Comparison of ENCODE assay signal across 27 cellular contexts in the genomic region with DNA sequence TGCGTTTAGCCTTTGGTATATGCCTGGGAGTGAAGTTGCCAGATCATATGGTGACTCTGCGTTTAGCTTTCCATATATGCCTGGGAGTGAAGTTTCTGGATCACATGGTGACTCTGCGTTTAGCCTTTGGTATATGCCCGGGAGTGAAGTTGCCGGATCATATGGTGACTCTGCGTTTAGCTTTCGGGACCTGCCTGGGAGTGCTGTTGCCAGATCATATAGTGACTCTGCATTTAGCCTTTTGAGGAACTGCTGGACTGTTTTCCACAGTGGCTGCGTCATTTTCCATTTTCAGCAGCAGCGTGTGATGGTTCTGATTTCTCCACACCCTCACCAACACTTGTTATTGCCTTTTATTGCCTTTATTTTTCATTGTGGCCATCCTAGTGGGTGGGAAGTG.
DNase-seq lines count a peak whose midpoint lies in the region; ATAC-seq, FAIRE-seq and TF ChIP-seq lines count a peak whose summit lies in the region.
"Had no signal": no experiment of that assay in that cellular context is flagged by ENCODE, and none has a peak within 500 bp of the region (broad histone marks: within the 10 kb centered on the region; RNA-seq: fewer than 3 reads in every experiment).

No MANE protein-coding gene starts in this region.

- H2AFZ ChIP-seq in K562 (ENCODE audit: low read depth, low read length): no peak overlapping the region

- no peaks in the 10 kb centered on the region for H3K27me3 Mint-ChIP-seq in naive thymus-derived CD4-positive, alpha-beta T cell
- H3K27me3 Mint-ChIP-seq in glutamatergic neuron (ENCODE audit: unreplicated experiment): peaks cover 4% of the 10 kb centered on the region
- H3K27me3 Mint-ChIP-seq in stimulated activated naive B cell treated with anti-CD40 and anti-IgM and Interleukin-4, amounts not matched to agents 10 μg/mL and 1 μg/mL and 100 μg/mL, for 72 hours: no peaks in the 10 kb centered on the region
- H3K27me3 Mint-ChIP-seq: CD4-positive, CD25-positive, alpha-beta regulatory T cell; IgD-negative memory B cell had no signal

- no peaks in the 10 kb centered on the region for H3K9me3 Mint-ChIP-seq in naive thymus-derived CD4-positive, alpha-beta T cell
- peaks cover 5% of the 10 kb centered on the region for H3K9me3 Mint-ChIP-seq in glutamatergic neuron (ENCODE audit: unreplicated experiment)
- peaks cover 0 to 4% of the 10 kb centered on the region in 2 donors for H3K9me3 Mint-ChIP-seq in stimulated activated naive B cell treated with anti-CD40 and anti-IgM and Interleukin-4, amounts not matched to agents 10 μg/mL and 1 μg/mL and 100 μg/mL, for 72 hours
- H3K9me3 Mint-ChIP-seq: CD4-positive, CD25-positive, alpha-beta regulatory T cell; nephron had no signal

- ATAC-seq in K562 (no peak), HG03521 (IDR thresholded peaks at IDR 0.05; ENCODE audit: unreplicated experiment) (no peak)
- peak; percentile 82 for ATAC-seq in naive thymus-derived CD4-positive, alpha-beta T cell
- ATAC-seq in stimulated activated naive B cell treated with anti-CD40 and anti-IgM and Interleukin-4, amounts not matched to agents 10 μg/mL and 1 μg/mL and 100 μg/mL, for 72 hours (replicated peaks): no peak
- ATAC-seq: psoas muscle had no signal

- no peak for TF ChIP-seq EP300 in K562 (IDR thresholded peaks at IDR 0.05; ENCODE audit: low read length)

- no peak for TF ChIP-seq RAD21 in K562 (CRISPR knock-in tag; conservative IDR thresholded peaks at IDR 0.05 in 1 of 2, IDR thresholded peaks at IDR 0.05 in 1 of 2)

- 1% methylated on average over 7 of the region's 9 CpGs for WGBS in K562 (ENCODE audit: insufficient coverage, low coverage, missing lambda C conversion rate)

- no peak overlapping the region for H3K4me2 ChIP-seq in K562 (ENCODE audit: insufficient read depth, low read length)

- in situ Hi-C loops in K562 (cut with MboI): no loop called here

- no peak overlapping the region for H3K27ac Mint-ChIP-seq in naive thymus-derived CD4-positive, alpha-beta T cell
- no peak overlapping the region for H3K27ac Mint-ChIP-seq in glutamatergic neuron (ENCODE audit: unreplicated experiment)
- no peak overlapping the region for H3K27ac Mint-ChIP-seq in stimulated activated naive B cell treated with anti-CD40 and anti-IgM and Interleukin-4, amounts not matched to agents 10 μg/mL and 1 μg/mL and 100 μg/mL, for 72 hours
- H3K27ac Mint-ChIP-seq: CD4-positive, CD25-positive, alpha-beta regulatory T cell; nephron had no signal

- no peaks in the 10 kb centered on the region for H3K9me1 ChIP-seq in K562 (ENCODE audit: control insufficient read depth, insufficient read depth, low read length)

- H3K4me3 ChIP-seq in right atrium auricular region (no peak overlapping the region), left ventricle myocardium inferior (no peak overlapping the region), K562 (no peak overlapping the region)
- no peak overlapping the region for H3K4me3 ChIP-seq in naive thymus-derived CD4-positive, alpha-beta T cell (ENCODE audit: low read length)
- H3K4me3 ChIP-seq: MG63, psoas muscle, uterus had no signal

- no peaks in the 10 kb centered on the region for H3K4me1 ChIP-seq in right atrium auricular region
- H3K4me1 ChIP-seq in left ventricle myocardium inferior: no peaks in the 10 kb centered on the region
- H3K4me1 ChIP-seq in K562 (replicated peaks in 1 of 2; ENCODE audit: control insufficient read depth in 2 of 2, insufficient read depth in 2 of 2, low read length in 2 of 2): peaks cover 0 to 1% of the 10 kb centered on the region in 2 experiments; a peak in 1 of 5 replicates
- H3K4me1 ChIP-seq in naive thymus-derived CD4-positive, alpha-beta T cell (ENCODE audit: control insufficient read depth in 2 of 2, insufficient read depth in 2 of 2, low read length in 2 of 2): no peaks in the 10 kb centered on the region
- H3K4me1 ChIP-seq: psoas muscle, uterus had no signal

- intact Hi-C loops in left ventricle myocardium inferior (cut with micrococcal nuclease) (no loop called here), K562 (cut with micrococcal nuclease) (no loop called here)
- intact Hi-C loops in naive thymus-derived CD4-positive, alpha-beta T cell (cut with micrococcal nuclease): no loop called here

- BruUV-seq in K562 (replicated peaks; lab: Mats Ljungman, UMichigan): no TSS peak

- POLR2A ChIA-PET in K562 (lab: Yijun Ruan, JAX): no interaction called here
- POLR2A ChIA-PET in naive thymus-derived CD4-positive, alpha-beta T cell (lab: Charles Lee): no interaction called here

- no peaks in the 10 kb centered on the region for H3K9me3 ChIP-seq in right atrium auricular region
- no peaks in the 10 kb centered on the region for H3K9me3 ChIP-seq in left ventricle myocardium inferior (replicated peaks)
- no peaks in the 10 kb centered on the region for H3K9me3 ChIP-seq in K562 (replicated peaks; ENCODE audit: control insufficient read depth, insufficient read depth, low read depth, low read length)
- H3K9me3 ChIP-seq in naive thymus-derived CD4-positive, alpha-beta T cell (ENCODE audit: control insufficient read depth in 2 of 3, low read length in 3 of 3): no peaks in the 10 kb centered on the region
- H3K9me3 ChIP-seq: MG63, psoas muscle, uterus had no signal

- CTCF ChIA-PET in K562 (lab: Yijun Ruan, JAX; ENCODE audit: low intra/inter-chr PET ratio): no interaction called here
- CTCF ChIA-PET in naive thymus-derived CD4-positive, alpha-beta T cell (lab: Charles Lee): no interaction called here

- H3K36me3 ChIP-seq in right atrium auricular region (peaks cover 18% of the 10 kb centered on the region), left ventricle myocardium inferior (peaks cover 14% of the 10 kb centered on the region), K562 (ENCODE audit: control insufficient read depth, insufficient read depth, low read length) (no peaks in the 10 kb centered on the region)
- H3K36me3 ChIP-seq in naive thymus-derived CD4-positive, alpha-beta T cell (ENCODE audit: control insufficient read depth in 2 of 3, insufficient read depth in 3 of 3, low read length in 3 of 3): peaks cover 0 to 36% (median 0%) of the 10 kb centered on the region in 3 experiments
- H3K36me3 ChIP-seq: uterus had no signal

- H3K27ac ChIP-seq in right atrium auricular region (no peak overlapping the region), left ventricle myocardium inferior (replicated peaks) (no peak overlapping the region), K562 (ENCODE audit: extremely low read depth, low read depth, low read length) (no peak overlapping the region)
- H3K27ac ChIP-seq in naive thymus-derived CD4-positive, alpha-beta T cell (ENCODE audit: low read depth, low read length): no peak overlapping the region
- H3K27ac ChIP-seq: psoas muscle, uterus, VCaP had no signal

- DNase-seq in right atrium auricular region (ENCODE audit: low spot score) (peak; percentile 55), left ventricle myocardium inferior (no peak), K562 (ENCODE audit: extremely low read depth in 1 of 4, low spot score in 3 of 4) (no peak), glutamatergic neuron (no peak), glomerular visceral epithelial cell (ENCODE audit: extremely low spot score) (no peak)
- DNase-seq in naive thymus-derived CD4-positive, alpha-beta T cell: no peak
- DNase-seq in stimulated activated naive B cell treated with anti-CD40 and anti-IgM and Interleukin-4, amounts not matched to agents 10 μg/mL and 1 μg/mL and 100 μg/mL, for 72 hours: no peak
- DNase-seq: ACHN; activated CD4-positive, alpha-beta T cell treated with anti-CD3 and anti-CD28 coated beads, Interleukin-2, amount 50 U/mL, for 4 hours; activated naive CD4-positive, alpha-beta T cell treated with Interleukin-2 at 50 U/mL for 16 hours; caudate nucleus; CD4-positive, CD25-positive, alpha-beta regulatory T cell; foreskin fibroblast; mesendoderm; MG63; NCI-H1694; NCI-H2171 treated with DMSO at 0.1 percent for 48 hours; NCI-H774; psoas muscle; SIG-M5; stimulated activated CD4-positive, alpha-beta T cell treated with anti-CD3 and anti-CD28 coated beads, Interleukin-4, amount 100 ng/mL, for 24 hours; T-helper 1 cell; uterus had no signal

- TF ChIP-seq CTCF in right atrium auricular region (IDR thresholded peaks at IDR 0.05): no peak
- TF ChIP-seq CTCF in left ventricle myocardium inferior (IDR thresholded peaks at IDR 0.05; ENCODE audit: borderline replicate concordance): no peak
- no peak for TF ChIP-seq CTCF in K562 (IDR thresholded peaks at IDR 0.05 in 2 of 3, conservative IDR thresholded peaks at IDR 0.05 in 1 of 3; ENCODE audit: insufficient read depth in 2 of 3, low read depth in 1 of 3, low read length in 3 of 3)
- no peak for TF ChIP-seq CTCF in glutamatergic neuron (IDR thresholded peaks at IDR 0.05; ENCODE audit: partially characterized antibody, unreplicated experiment)

- no peak for TF ChIP-seq POLR2A in K562 (conservative IDR thresholded peaks at IDR 0.05)

- H3K4me1 Mint-ChIP-seq in naive thymus-derived CD4-positive, alpha-beta T cell: no peaks in the 10 kb centered on the region
- peaks cover 13% of the 10 kb centered on the region for H3K4me1 Mint-ChIP-seq in glutamatergic neuron (ENCODE audit: low read depth, unreplicated experiment)
- H3K4me1 Mint-ChIP-seq in stimulated activated naive B cell treated with anti-CD40 and anti-IgM and Interleukin-4, amounts not matched to agents 10 μg/mL and 1 μg/mL and 100 μg/mL, for 72 hours: no peaks in the 10 kb centered on the region
- H3K4me1 Mint-ChIP-seq: CD4-positive, CD25-positive, alpha-beta regulatory T cell; IgD-negative memory B cell; nephron had no signal

- peaks cover 1 to 35% (median 20%) of the 10 kb centered on the region in 5 donors for H3K36me3 Mint-ChIP-seq in naive thymus-derived CD4-positive, alpha-beta T cell
- H3K36me3 Mint-ChIP-seq in glutamatergic neuron (ENCODE audit: unreplicated experiment): peaks cover 4% of the 10 kb centered on the region
- peaks cover under 1 to 3% of the 10 kb centered on the region in 2 donors for H3K36me3 Mint-ChIP-seq in stimulated activated naive B cell treated with anti-CD40 and anti-IgM and Interleukin-4, amounts not matched to agents 10 μg/mL and 1 μg/mL and 100 μg/mL, for 72 hours

- no peak overlapping the region for H3K9ac ChIP-seq in K562 (ENCODE audit: insufficient read depth in 1 of 2, low read depth in 2 of 2, low read length in 2 of 2)

- H3K4me3 Mint-ChIP-seq in naive thymus-derived CD4-positive, alpha-beta T cell: no peak overlapping the region
- H3K4me3 Mint-ChIP-seq in glutamatergic neuron (ENCODE audit: unreplicated experiment): no peak overlapping the region
- H3K4me3 Mint-ChIP-seq in stimulated activated naive B cell treated with anti-CD40 and anti-IgM and Interleukin-4, amounts not matched to agents 10 μg/mL and 1 μg/mL and 100 μg/mL, for 72 hours: no peak overlapping the region
- H3K4me3 Mint-ChIP-seq: CD4-positive, CD25-positive, alpha-beta regulatory T cell; IgD-negative memory B cell; nephron had no signal

- no peaks in the 10 kb centered on the region; the same call in 1 of the 2 replicates for H4K20me1 ChIP-seq in K562 (replicated peaks; ENCODE audit: control insufficient read depth, insufficient read depth, low read length)

- no peaks in the 10 kb centered on the region for H3K27me3 ChIP-seq in right atrium auricular region
- H3K27me3 ChIP-seq in left ventricle myocardium inferior (ENCODE audit: low read depth): no peaks in the 10 kb centered on the region
- peaks cover 0 to 10% of the 10 kb centered on the region in 2 experiments; a peak in 3 of 5 replicates for H3K27me3 ChIP-seq in K562 (ENCODE audit: control insufficient read depth in 2 of 2, insufficient read depth in 2 of 2, low read length in 2 of 2)
- H3K27me3 ChIP-seq in naive thymus-derived CD4-positive, alpha-beta T cell (ENCODE audit: control insufficient read depth in 2 of 2, insufficient read depth in 2 of 2, low read length in 2 of 2): no peaks in the 10 kb centered on the region
- H3K27me3 ChIP-seq: MG63, uterus had no signal

- no peaks in the 10 kb centered on the region for H3K79me2 ChIP-seq in K562 (ENCODE audit: control insufficient read depth, insufficient read depth, low read length)

- no peak for FAIRE-seq in K562 (lab: Jason Lieb, UNC)
